Comparison of ENCODE assay signal across 17 cellular contexts in genomic region chr1:21267191-21268077, GRCh38. TPM values are rescaled to one million over a fixed set of nuclear protein-coding genes. Genes with fewer than 3 reads are reported as not detected.
DNase-seq lines count a peak whose midpoint lies in the region; ATAC-seq, FAIRE-seq and TF ChIP-seq lines count a peak whose summit lies in the region.
"Had no signal": no experiment of that assay in that cellular context is flagged by ENCODE, and none has a peak within 500 bp of the region (broad histone marks: within the 10 kb centered on the region; RNA-seq: fewer than 3 reads in every experiment).

No MANE protein-coding gene starts in this region.

- H2AFZ ChIP-seq in endothelial cell of umbilical vein (ENCODE audit: low read depth, low read length) = no peak overlapping the region
- H2AFZ ChIP-seq: GM23248 had no signal

- peaks cover 80% of the 10 kb centered on the region for H3K79me2 ChIP-seq in endothelial cell of umbilical vein (ENCODE audit: control insufficient read depth, insufficient read depth, low read length)

- H3K4me3 ChIP-seq in left ventricle myocardium inferior (no peak overlapping the region), endothelial cell of umbilical vein (replicated peaks in 1 of 3; ENCODE audit: insufficient read depth in 1 of 3, low read depth in 1 of 3, low read length in 3 of 3) (no peak overlapping the region), vagina (no peak overlapping the region), lower lobe of right lung (no peak overlapping the region)
- H3K4me3 ChIP-seq: GM23248 had no signal

- H3K4me1 ChIP-seq in left ventricle myocardium inferior (peaks cover 87% of the 10 kb centered on the region), endothelial cell of umbilical vein (ENCODE audit: control insufficient read depth, extremely low read depth, insufficient read depth, low read length) (peaks cover 67% of the 10 kb centered on the region), vagina (peaks cover 54% of the 10 kb centered on the region), lower lobe of right lung (peaks cover 61% of the 10 kb centered on the region)

- no peak for TF ChIP-seq POLR2A in endothelial cell of umbilical vein (IDR thresholded peaks at IDR 0.05; ENCODE audit: low read depth, low read length)
- TF ChIP-seq POLR2A in vagina (IDR thresholded peaks at IDR 0.05) = no peak

- ATAC-seq in Right ventricle myocardium inferior = no peak
- no peak for ATAC-seq in lower lobe of right lung

- dilution Hi-C loops in endothelial cell of umbilical vein (cut with MboI; ENCODE audit: extremely low pct_ligation_motif_present, low sequenced_read_pairs) = no loop called here

- H3K4me2 ChIP-seq in endothelial cell of umbilical vein (ENCODE audit: insufficient read depth, low read length) = no peak overlapping the region

- H3K9me3 ChIP-seq in left ventricle myocardium inferior (replicated peaks) = no peaks in the 10 kb centered on the region
- H3K9me3 ChIP-seq in endothelial cell of umbilical vein (replicated peaks; ENCODE audit: control insufficient read depth, insufficient read depth, low read length) = no peaks in the 10 kb centered on the region
- H3K9me3 ChIP-seq in vagina = no peaks in the 10 kb centered on the region
- H3K9me3 ChIP-seq in lower lobe of right lung = no peaks in the 10 kb centered on the region

- H3K27me3 ChIP-seq in left ventricle myocardium inferior (ENCODE audit: low read depth) (no peaks in the 10 kb centered on the region), endothelial cell of umbilical vein (ENCODE audit: control insufficient read depth in 2 of 2, insufficient read depth in 2 of 2, low read length in 2 of 2) (no peaks in the 10 kb centered on the region), vagina (no peaks in the 10 kb centered on the region), lower lobe of right lung (ENCODE audit: low read depth) (no peaks in the 10 kb centered on the region)

- TF ChIP-seq CTCF in left ventricle myocardium inferior (IDR thresholded peaks at IDR 0.05; ENCODE audit: borderline replicate concordance) (no peak), VCaP (conservative IDR thresholded peaks at IDR 0.05) (no peak), endothelial cell of umbilical vein (IDR thresholded peaks at IDR 0.05; ENCODE audit: extremely low read depth in 1 of 2, insufficient read depth in 1 of 2, low read depth in 1 of 2, low read length in 2 of 2) (no peak), vagina (IDR thresholded peaks at IDR 0.05) (no peak), lower lobe of right lung (IDR thresholded peaks at IDR 0.05) (no peak)

- peak; percentile 28 for FAIRE-seq in endothelial cell of umbilical vein (lab: Jason Lieb, UNC)
- FAIRE-seq: colon, urothelium cell line had no signal

- peak overlapping the region; percentile 99 for H3K27ac ChIP-seq in left ventricle myocardium inferior (replicated peaks)
- H3K27ac ChIP-seq in VCaP = peak overlapping the region; percentile 70
- H3K27ac ChIP-seq in endothelial cell of umbilical vein (ENCODE audit: insufficient read depth, low read depth, low read length) = no peak overlapping the region
- H3K27ac ChIP-seq in vagina = peak overlapping the region; percentile 51
- no peak overlapping the region for H3K27ac ChIP-seq in lower lobe of right lung
- H3K27ac ChIP-seq: GM23248 had no signal

- no peak for DNase-seq in left ventricle myocardium inferior
- DNase-seq in Right ventricle myocardium inferior (ENCODE audit: missing footprints) = no peak
- no peak for DNase-seq in endothelial cell of umbilical vein (ENCODE audit: low read depth, low spot score)
- no peak for DNase-seq in vagina (ENCODE audit: extremely low spot score in 2 of 2)
- DNase-seq in HuH-7.5 (ENCODE audit: low spot score) = no peak
- DNase-seq in lower lobe of right lung = no peak
- DNase-seq: activated T-cell treated with anti-CD3 and anti-CD28 coated beads, Interleukin-2, amount 50 U/mL, for 48 hours; kidney glomerular epithelial cell; NCI-H1436 treated with DMSO at 0.1 percent for 48 hours; nephron progenitor cell; stimulated activated CD4-positive, alpha-beta T cell treated with anti-CD3 and anti-CD28 coated beads, Interleukin-15, amount 100 ng/mL, for 24 hours; stimulated activated naive CD4-positive, alpha-beta T cell treated with Interleukin-2 at 50 U/mL for 16 hours; SW 1271 had no signal

- H4K20me1 ChIP-seq in endothelial cell of umbilical vein (replicated peaks; ENCODE audit: control insufficient read depth, extremely low read depth, insufficient read depth, low read length) = no peaks in the 10 kb centered on the region

- BruUV-seq in endothelial cell of umbilical vein (replicated peaks; lab: Mats Ljungman, UMichigan) = no TSS peak

- intact Hi-C loops in left ventricle myocardium inferior (cut with micrococcal nuclease) (no loop called here), Right ventricle myocardium inferior (cut with DNase I) (no loop called here), endothelial cell of umbilical vein (cut with micrococcal nuclease) (no loop called here), vagina (cut with DNase I) (no loop called here), lower lobe of right lung (cut with DNase I) (no loop called here)

- H3K9ac ChIP-seq in endothelial cell of umbilical vein (replicated peaks; ENCODE audit: extremely low read depth, insufficient read depth, low read length) = no peak overlapping the region
- H3K9ac ChIP-seq: GM23248 had no signal

- POLR2A ChIA-PET in endothelial cell of umbilical vein (lab: Charles Lee) = no interaction called here

- H3K9me1 ChIP-seq in endothelial cell of umbilical vein (replicated peaks; ENCODE audit: control insufficient read depth, extremely low read depth, insufficient read depth, low read length) = no peaks in the 10 kb centered on the region

- CTCF ChIA-PET in endothelial cell of umbilical vein (lab: Charles Lee) = interaction anchor here (0.7 to 6.1 kb wide), 6 partner anchors 10 to 101 kb away, joined by 3 to 298 read pairs (median 31); no protein-coding TSS in a partner anchor

- H3K36me3 ChIP-seq in left ventricle myocardium inferior (peaks cover 34% of the 10 kb centered on the region), endothelial cell of umbilical vein (ENCODE audit: control insufficient read depth in 2 of 2, extremely low read depth in 1 of 2, insufficient read depth in 2 of 2, low read length in 2 of 2) (peaks cover 30 to 55% of the 10 kb centered on the region in 2 experiments), vagina (peaks cover 0 to 53% of the 10 kb centered on the region in 2 donors), lower lobe of right lung (peaks cover 55% of the 10 kb centered on the region)

TF ChIP-seq in endothelial cell of umbilical vein, 7 proteins besides CTCF, POLR2A, EP300 and RAD21:
- no peak for TF ChIP-seq MYC (IDR thresholded peaks at IDR 0.05; ENCODE audit: low read depth, low read length)
- TF ChIP-seq POLR2AphosphoS5 (IDR thresholded peaks at IDR 0.05; ENCODE audit: insufficient read depth, low read depth, low read length) = no peak
- no peak for TF ChIP-seq EZH2 (IDR thresholded peaks at IDR 0.05; ENCODE audit: borderline replicate concordance, low read depth, low read length, severe bottlenecking)
- TF ChIP-seq JUN (IDR thresholded peaks at IDR 0.05; ENCODE audit: borderline replicate concordance, insufficient read depth, insufficient read length, low read depth) = no peak
- TF ChIP-seq MAX (IDR thresholded peaks at IDR 0.05; ENCODE audit: insufficient read depth, insufficient read length) = no peak
- no peak for TF ChIP-seq GATA2 (IDR thresholded peaks at IDR 0.05; ENCODE audit: insufficient read depth, insufficient read length, low read depth, low read length)
- no peak for TF ChIP-seq FOS (IDR thresholded peaks at IDR 0.05; ENCODE audit: borderline replicate concordance, insufficient read depth, low read length)

RNA-seq across cellular contexts. Expression of gene ECE1, which starts 22.8 kb away (rescaled TPM):
- 54.7 TPM for total RNA-seq in left ventricle myocardium inferior
- total RNA-seq in Right ventricle myocardium inferior = 49.3 TPM
- 496 and 562 TPM in 2 replicates for total RNA-seq in endothelial cell of umbilical vein
- 437 and 521 TPM in 2 replicates for polyA plus RNA-seq in endothelial cell of umbilical vein
- polyA plus RNA-seq in endothelial cell of umbilical vein (2011; cell fraction: cytosol; rRNA removed) = 352 and 358 TPM in 2 replicates
- 291 and 306 TPM in 2 replicates for polyA plus RNA-seq in endothelial cell of umbilical vein (2011; cell fraction: nucleus; rRNA removed)
- 366 and 394 TPM in 2 replicates for polyA plus RNA-seq in endothelial cell of umbilical vein (2012)
- polyA minus RNA-seq in endothelial cell of umbilical vein = 457 and 568 TPM in 2 replicates
- 16.8 TPM for polyA minus RNA-seq in endothelial cell of umbilical vein (2011; cell fraction: cytosol; rRNA and poly(A)+ RNA removed)
- 172 and 244 TPM in 2 replicates for polyA minus RNA-seq in endothelial cell of umbilical vein (2011; cell fraction: nucleus; rRNA and poly(A)+ RNA removed)
- 93.8 TPM for total RNA-seq in vagina
- total RNA-seq in lower lobe of right lung = 90.9 TPM

Comparison
In these comparisons a context has a peak if more than half of its experiments do, and no peak if none do; other contexts are left out.
1. H3K27ac ChIP-seq: peak in left ventricle myocardium inferior (single experiment), VCaP (single experiment) and vagina (single experiment); none in endothelial cell of umbilical vein (single experiment) and lower lobe of right lung (single experiment).